Comparison of ENCODE assay signal across 31 cellular contexts in genomic region chr2:85429924-85430289, GRCh38. TPM values are rescaled to one million over a fixed set of nuclear protein-coding genes. Genes with fewer than 3 reads are reported as not detected.
DNase-seq lines count a peak whose midpoint lies in the region; ATAC-seq, FAIRE-seq and TF ChIP-seq lines count a peak whose summit lies in the region.
"Had no signal": no experiment of that assay in that cellular context is flagged by ENCODE, and none has a peak within 500 bp of the region (broad histone marks: within the 10 kb centered on the region; RNA-seq: fewer than 3 reads in every experiment).

No MANE protein-coding gene starts in this region.

- intact Hi-C loops in HepG2 (cut with micrococcal nuclease; ENCODE audit: unreplicated experiment), result loop anchor here (2.0 kb wide), 1 partner anchor 77 kb away; no protein-coding TSS in a partner anchor
- intact Hi-C loops in right lobe of liver (cut with DNase I), result no loop called here
- intact Hi-C loops in thyroid gland (cut with DNase I), result loop anchor here (5.0 kb wide), 1 partner anchor 117 kb away; no protein-coding TSS in a partner anchor

- TF ChIP-seq CTCF in HepG2 (CRISPR knock-in tag; IDR thresholded peaks at IDR 0.05) (no peak), right lobe of liver (IDR thresholded peaks at IDR 0.05) (no peak), thyroid gland (IDR thresholded peaks at IDR 0.05) (no peak)

- H3K9me3 ChIP-seq in HepG2 (ENCODE audit: low read length), result no peaks in the 10 kb centered on the region
- H3K9me3 ChIP-seq in right lobe of liver, result no peaks in the 10 kb centered on the region
- no peaks in the 10 kb centered on the region for H3K9me3 ChIP-seq in iPS-20b (ENCODE audit: insufficient read depth, low read depth, low read length)
- no peaks in the 10 kb centered on the region for H3K9me3 ChIP-seq in thyroid gland
- H3K9me3 ChIP-seq: heart right ventricle, thoracic aorta had no signal

- H3K4me1 ChIP-seq in HepG2 (ENCODE audit: insufficient read depth, low read length) (peaks cover 36% of the 10 kb centered on the region), right lobe of liver (peaks cover 0 to 49% (median 16%) of the 10 kb centered on the region in 4 donors), iPS-20b (ENCODE audit: insufficient read depth, low read length) (peaks cover 22% of the 10 kb centered on the region; the same call in 1 of the 2 replicates), thyroid gland (peaks cover 42 to 47% of the 10 kb centered on the region in 2 donors)

- H3K79me2 ChIP-seq in HepG2 (ENCODE audit: insufficient read depth, low read length), result no peaks in the 10 kb centered on the region

- 40% methylated on average over 2 of the region's 2 CpGs for WGBS in HepG2 (ENCODE audit: low lambda C conversion rate)
- WGBS in right lobe of liver (ENCODE audit: insufficient coverage, low coverage, low lambda C conversion rate, missing lambda C conversion rate), result no CpG with 5 or more reads among the region's 2 CpGs
- WGBS in thyroid gland, 2 donors, result 88 to 100% methylated on average over 1 to 2 of the region's 2 CpGs

- POLR2A ChIA-PET in HepG2 (lab: Yijun Ruan, JAX), result interaction anchor here (0.9 to 4.7 kb wide), 7 partner anchors 8 to 128 kb away, joined by 4 to 32 read pairs (median 6); partner anchors contain the start of genes ELMOD3, MAT2A, RETSAT and SH2D6
- POLR2A ChIA-PET in activated naive CD8-positive, alpha-beta T cell treated with anti-CD3 and anti-CD28 coated beads, Interleukin-2, amount 10 ng/mL, durations not matched to agents 7 days and 5 days (lab: Charles Lee), result interaction anchor here (0.6 to 3.5 kb wide), 6 partner anchors 8 to 762 kb away, joined by 3 to 13 read pairs (median 4); partner anchors contain the start of gene MAT2A

- no peak overlapping the region for H2AFZ ChIP-seq in HepG2 (ENCODE audit: low read length)
- H2AFZ ChIP-seq: PC-9 had no signal

- no peak for TF ChIP-seq EP300 in HepG2 (IDR thresholded peaks at IDR 0.05; ENCODE audit: low read depth in 2 of 2, low read length in 2 of 2)
- TF ChIP-seq EP300 in HepG2 (CRISPR knock-in tag; IDR thresholded peaks at IDR 0.05; ENCODE audit: borderline replicate concordance), result no peak

- BruUV-seq in HepG2 (replicated peaks; lab: Mats Ljungman, UMichigan), result no TSS peak

- CTCF ChIA-PET in HepG2 (lab: Yijun Ruan, JAX; ENCODE audit: low intra/inter-chr PET ratio, low total read pairs), result no interaction called here

- no peaks in the 10 kb centered on the region for H3K27me3 Mint-ChIP-seq in activated naive CD8-positive, alpha-beta T cell treated with anti-CD3 and anti-CD28 coated beads, Interleukin-2, amount 10 ng/mL, durations not matched to agents 7 days and 5 days
- H3K27me3 Mint-ChIP-seq: memory B cell had no signal

- no peak for TF ChIP-seq RAD21 in HepG2 (CRISPR knock-in tag; IDR thresholded peaks at IDR 0.05)

- H3K9ac ChIP-seq in HepG2 (ENCODE audit: insufficient read depth, low read depth, low read length) (no peak overlapping the region), iPS-20b (ENCODE audit: low read depth, low read length) (peak overlapping the region; percentile 30; the same call in 1 of the 2 replicates)

- peak; percentile 13; the same call in 2 of the 3 replicates for ATAC-seq in HepG2
- no peak for ATAC-seq in right lobe of liver
- ATAC-seq in activated naive CD8-positive, alpha-beta T cell treated with anti-CD3 and anti-CD28 coated beads, Interleukin-2, amount 10 ng/mL, durations not matched to agents 7 days and 5 days (ENCODE audit: low read depth), result no peak
- ATAC-seq: activated CD4-positive, CD25-positive, alpha-beta regulatory T cell treated with anti-CD3 and anti-CD28 coated beads, Interleukin-2, amount 50 U/mL, for 24 hours; heart right ventricle; left colon had no signal

- DNase-seq in HepG2 (ENCODE audit: low spot score) (no peak), right lobe of liver (no peak), thyroid gland (no peak), cerebellar nuclear complex (lab: John Stamatoyannopoulos, UW) (no peak), RKO (ENCODE audit: low spot score) (no peak)
- DNase-seq in activated naive CD8-positive, alpha-beta T cell treated with anti-CD3 and anti-CD28 coated beads, Interleukin-2, amount 10 ng/mL, durations not matched to agents 7 days and 5 days, result no peak
- DNase-seq in stimulated activated CD4-positive, alpha-beta T cell treated with anti-CD3 and anti-CD28 coated beads, Interleukin-4, amount 100 ng/mL, for 4 hours, result no peak
- DNase-seq: ACHN; activated naive CD4-positive, alpha-beta T cell treated with anti-CD3 and anti-CD28 coated beads for 36 hours; activated T-cell treated with anti-CD3 and anti-CD28 coated beads, Interleukin-2, amount 50 U/mL, for 48 hours; heart right ventricle; left colon; MM.1S; NCI-H1436; NCI-H524 treated with DMSO at 0.1 percent for 48 hours; NK-92 treated with Interleukin-12 subunit alpha and Interleukin-12 subunit beta, amount 100 ng/mL, for 24 hours; PC-9; retina; SIG-M5; stimulated activated CD4-positive, alpha-beta T cell treated with anti-CD3 and anti-CD28 coated beads, Interleukin-2, amount 100 ng/mL, for 24 hours had no signal

- H3K36me3 ChIP-seq in HepG2 (replicated peaks in 1 of 2; ENCODE audit: control insufficient read depth in 1 of 2, insufficient read depth in 2 of 2, low read length in 2 of 2) (no peaks in the 10 kb centered on the region), right lobe of liver (no peaks in the 10 kb centered on the region), iPS-20b (ENCODE audit: insufficient read depth, low read depth, low read length) (no peaks in the 10 kb centered on the region), thyroid gland (no peaks in the 10 kb centered on the region)
- H3K36me3 ChIP-seq: heart right ventricle, thoracic aorta had no signal

- H3K4me3 Mint-ChIP-seq in activated naive CD8-positive, alpha-beta T cell treated with anti-CD3 and anti-CD28 coated beads, Interleukin-2, amount 10 ng/mL, durations not matched to agents 7 days and 5 days, result no peak overlapping the region
- H3K4me3 Mint-ChIP-seq: activated naive CD4-positive, alpha-beta T cell treated with anti-CD3 and anti-CD28 coated beads for 36 hours; memory B cell had no signal

- no peak overlapping the region for H3K27ac ChIP-seq in HepG2 (ENCODE audit: extremely low read length, insufficient read depth, low read length)
- H3K27ac ChIP-seq in right lobe of liver, result no peak overlapping the region
- H3K27ac ChIP-seq in iPS-20b (ENCODE audit: low read length), result no peak overlapping the region
- peak overlapping the region; percentile 50 to 81 (median 73) for H3K27ac ChIP-seq in thyroid gland
- H3K27ac ChIP-seq: epithelial cell of prostate, heart right ventricle, PC-9, thoracic aorta had no signal

- in situ Hi-C loops in HepG2 (cut with HindIII; ENCODE audit: extremely low pct_ligation_motif_present, low pct_unique_long_range_greater_than_20kb), result no loop called here

- peaks cover 5% of the 10 kb centered on the region for H3K4me1 Mint-ChIP-seq in activated naive CD8-positive, alpha-beta T cell treated with anti-CD3 and anti-CD28 coated beads, Interleukin-2, amount 10 ng/mL, durations not matched to agents 7 days and 5 days
- H3K4me1 Mint-ChIP-seq: memory B cell had no signal

- FAIRE-seq in HepG2 (lab: Jason Lieb, UNC), result no peak
- FAIRE-seq: D721Med, GM12892, TTC549 had no signal

- H3K27ac Mint-ChIP-seq in activated naive CD8-positive, alpha-beta T cell treated with anti-CD3 and anti-CD28 coated beads, Interleukin-2, amount 10 ng/mL, durations not matched to agents 7 days and 5 days, result peak overlapping the region; percentile 65
- H3K27ac Mint-ChIP-seq: activated naive CD4-positive, alpha-beta T cell treated with anti-CD3 and anti-CD28 coated beads for 36 hours; memory B cell had no signal

- H3K27me3 ChIP-seq in HepG2 (ENCODE audit: control insufficient read depth in 1 of 2, insufficient read depth in 2 of 2, low read length in 2 of 2) (peaks cover 10 to 56% of the 10 kb centered on the region in 2 experiments), right lobe of liver (no peaks in the 10 kb centered on the region), iPS-20b (ENCODE audit: insufficient read depth, low read length) (peaks cover 23% of the 10 kb centered on the region), thyroid gland (no peaks in the 10 kb centered on the region)
- H3K27me3 ChIP-seq: heart right ventricle had no signal

- no peaks in the 10 kb centered on the region for H4K20me1 ChIP-seq in HepG2 (ENCODE audit: insufficient read depth, low read length)

- no peak for TF ChIP-seq POLR2A in HepG2 (IDR thresholded peaks at IDR 0.05; ENCODE audit: insufficient read depth in 1 of 2, low read depth in 2 of 2, low read length in 2 of 2)
- no peak for TF ChIP-seq POLR2A in right lobe of liver (IDR thresholded peaks at IDR 0.05)
- TF ChIP-seq POLR2A in thyroid gland (IDR thresholded peaks at IDR 0.05), result no peak

- no peaks in the 10 kb centered on the region for H3K36me3 Mint-ChIP-seq in activated naive CD8-positive, alpha-beta T cell treated with anti-CD3 and anti-CD28 coated beads, Interleukin-2, amount 10 ng/mL, durations not matched to agents 7 days and 5 days
- H3K36me3 Mint-ChIP-seq: memory B cell had no signal

- no peak overlapping the region for H3K4me3 ChIP-seq in HepG2 (replicated peaks in 1 of 3; ENCODE audit: insufficient read depth in 1 of 3, low read depth in 2 of 3, low read length in 3 of 3)
- H3K4me3 ChIP-seq in right lobe of liver, result no peak overlapping the region
- no peak overlapping the region for H3K4me3 ChIP-seq in iPS-20b (ENCODE audit: low read length)
- H3K4me3 ChIP-seq in thyroid gland (replicated peaks in 1 of 3), result no peak overlapping the region
- H3K4me3 ChIP-seq: heart right ventricle, PC-9, smooth muscle cell, thoracic aorta had no signal

- 0 out of 2 replicates have a peak overlapping the region, but pooled peaks have one; percentile 41 for H3K4me2 ChIP-seq in HepG2 (ENCODE audit: low read depth, low read length)
- H3K4me2 ChIP-seq: PC-9 had no signal

- no peaks in the 10 kb centered on the region for H3K9me3 Mint-ChIP-seq in activated naive CD8-positive, alpha-beta T cell treated with anti-CD3 and anti-CD28 coated beads, Interleukin-2, amount 10 ng/mL, durations not matched to agents 7 days and 5 days
- H3K9me3 Mint-ChIP-seq: activated naive CD4-positive, alpha-beta T cell treated with anti-CD3 and anti-CD28 coated beads for 36 hours; memory B cell had no signal

RNA-seq across cellular contexts. Expression of gene SH2D6, which starts 11.4 kb away (rescaled TPM):
- total RNA-seq in HepG2 (2016; rRNA removed; fragmentation: Illumina TruSeq; extraction: Trizol), result 0.11 and 0.29 TPM in 2 replicates
- 1.1 and 1.3 TPM in 2 replicates for total RNA-seq in HepG2 (2016; cell fraction: cytosol; rRNA removed; fragmentation: Illumina TruSeq; extraction: Trizol; ENCODE audit: low read depth)
- 0.41 TPM in 1 of 2 replicates, not detected in the other for total RNA-seq in HepG2 (2016; cell fraction: insoluble cytoplasmic fraction; rRNA removed; fragmentation: Illumina TruSeq; extraction: Trizol)
- total RNA-seq in HepG2 (2016; cell fraction: membrane; rRNA removed; fragmentation: Illumina TruSeq; extraction: Trizol), result 1.6 and 1.9 TPM in 2 replicates
- 0.93 and 1.0 TPM in 2 replicates for total RNA-seq in HepG2 (2016; cell fraction: nucleus; rRNA removed; fragmentation: Illumina TruSeq; extraction: Trizol)
- 0.18 and 0.26 TPM in 2 replicates for polyA plus RNA-seq in HepG2 (2011; rRNA removed)
- 0.08 and 0.21 TPM in 2 replicates for polyA plus RNA-seq in HepG2 (2011; cell fraction: cytosol; rRNA removed)
- 0.19 and 0.51 TPM in 2 replicates for polyA plus RNA-seq in HepG2 (2011; cell fraction: nucleus; rRNA removed)
- polyA plus RNA-seq in HepG2 (2012), result not detected in 2 replicates
- polyA plus RNA-seq in HepG2 (2016; cell fraction: cytosol; fragmentation: Illumina TruSeq; extraction: Trizol; ENCODE audit: low read depth), result not detected in 2 replicates
- not detected in 2 replicates for polyA plus RNA-seq in HepG2 (2016; cell fraction: insoluble cytoplasmic fraction; fragmentation: Illumina TruSeq; extraction: Trizol; ENCODE audit: low read depth)
- polyA plus RNA-seq in HepG2 (2016; cell fraction: membrane; fragmentation: Illumina TruSeq; extraction: Trizol; ENCODE audit: low read depth), result 0.26 and 0.30 TPM in 2 replicates
- 1.2 TPM in 1 of 2 replicates, not detected in the other for polyA plus RNA-seq in HepG2 (2016; cell fraction: nucleus; fragmentation: Illumina TruSeq; extraction: Trizol; ENCODE audit: insufficient read depth, low read depth)
- 0.74 and 1.7 TPM in 2 replicates for polyA minus RNA-seq in HepG2 (2011; rRNA and poly(A)+ RNA removed; ENCODE audit: low replicate concordance)
- 0.69 and 1.3 TPM in 2 replicates for polyA minus RNA-seq in HepG2 (2011; cell fraction: cytosol; rRNA and poly(A)+ RNA removed)
- polyA minus RNA-seq in HepG2 (2011; cell fraction: nucleus; rRNA and poly(A)+ RNA removed), result 0.77 and 1.6 TPM in 2 replicates
- 1 to 10 TPM in 3 of 6 experiments, under 1 TPM in 1, not detected in 2; 0.40 to 3.7 (median 2.3) TPM for total RNA-seq in right lobe of liver
- 1 to 10 TPM in 1 of 2 experiments, under 1 TPM in 1; 0.94 to 1.4 TPM for total RNA-seq in activated naive CD8-positive, alpha-beta T cell treated with anti-CD3 and anti-CD28 coated beads, Interleukin-2, amount 10 ng/mL, durations not matched to agents 7 days and 5 days
- total RNA-seq in thyroid gland, result 1 to 10 TPM; 1.6 to 9.0 (median 4.1) TPM
- total RNA-seq: cardiac septum, omental fat pad, smooth muscle cell, thoracic aorta had no signal
- polyA plus RNA-seq: smooth muscle cell had no signal

RNA-seq across cellular contexts. Expression of gene CAPG, which starts 19.7 kb away (rescaled TPM):
- 18.2 and 26.5 TPM in 2 replicates for total RNA-seq in HepG2 (2016; rRNA removed; fragmentation: Illumina TruSeq; extraction: Trizol)
- total RNA-seq in HepG2 (2016; cell fraction: cytosol; rRNA removed; fragmentation: Illumina TruSeq; extraction: Trizol; ENCODE audit: low read depth), result 3.5 and 5.7 TPM in 2 replicates
- total RNA-seq in HepG2 (2016; cell fraction: insoluble cytoplasmic fraction; rRNA removed; fragmentation: Illumina TruSeq; extraction: Trizol), result 22.4 and 25.2 TPM in 2 replicates
- 7.7 TPM in 2 replicates for total RNA-seq in HepG2 (2016; cell fraction: membrane; rRNA removed; fragmentation: Illumina TruSeq; extraction: Trizol)
- total RNA-seq in HepG2 (2016; cell fraction: nucleus; rRNA removed; fragmentation: Illumina TruSeq; extraction: Trizol), result 6.2 and 8.8 TPM in 2 replicates
- polyA plus RNA-seq in HepG2 (2011; rRNA removed), result 10.6 and 12.7 TPM in 2 replicates
- 7.9 and 13.0 TPM in 2 replicates for polyA plus RNA-seq in HepG2 (2011; cell fraction: cytosol; rRNA removed)
- 6.3 and 7.4 TPM in 2 replicates for polyA plus RNA-seq in HepG2 (2011; cell fraction: nucleus; rRNA removed)
- polyA plus RNA-seq in HepG2 (2012), result 6.7 and 7.8 TPM in 2 replicates
- polyA plus RNA-seq in HepG2 (2016; cell fraction: cytosol; fragmentation: Illumina TruSeq; extraction: Trizol; ENCODE audit: low read depth), result 2.9 and 4.2 TPM in 2 replicates
- polyA plus RNA-seq in HepG2 (2016; cell fraction: insoluble cytoplasmic fraction; fragmentation: Illumina TruSeq; extraction: Trizol; ENCODE audit: low read depth), result 18.1 and 22.6 TPM in 2 replicates
- 3.2 and 4.7 TPM in 2 replicates for polyA plus RNA-seq in HepG2 (2016; cell fraction: membrane; fragmentation: Illumina TruSeq; extraction: Trizol; ENCODE audit: low read depth)
- 11.5 and 13.0 TPM in 2 replicates for polyA plus RNA-seq in HepG2 (2016; cell fraction: nucleus; fragmentation: Illumina TruSeq; extraction: Trizol; ENCODE audit: insufficient read depth, low read depth)
- polyA minus RNA-seq in HepG2 (2011; rRNA and poly(A)+ RNA removed; ENCODE audit: low replicate concordance), result 9.5 and 243 TPM in 2 replicates
- polyA minus RNA-seq in HepG2 (2011; cell fraction: cytosol; rRNA and poly(A)+ RNA removed), result 5.7 and 10.2 TPM in 2 replicates
- 3.7 and 5.7 TPM in 2 replicates for polyA minus RNA-seq in HepG2 (2011; cell fraction: nucleus; rRNA and poly(A)+ RNA removed)
- total RNA-seq in right lobe of liver, result 10 to 100 TPM in 3 of 6 experiments, 1 to 10 TPM in 3; 3.3 to 17.4 (median 9.9) TPM
- 100 to 1,000 TPM; 263 to 279 TPM for total RNA-seq in activated naive CD8-positive, alpha-beta T cell treated with anti-CD3 and anti-CD28 coated beads, Interleukin-2, amount 10 ng/mL, durations not matched to agents 7 days and 5 days
- 100 to 1,000 TPM; 155 to 257 (median 225) TPM for total RNA-seq in thyroid gland

Comparison
In these comparisons a context has a peak if more than half of its experiments do, and no peak if none do; other contexts are left out.
1. intact Hi-C loops: an anchor here in HepG2 (2.0 kb wide) and thyroid gland (5.0 kb wide); none called in right lobe of liver.
2. H3K27ac ChIP-seq: peak in thyroid gland (3 of 3); none in HepG2 (single experiment), right lobe of liver (0 of 3) and iPS-20b (single experiment).
3. RNA of gene CAPG, which starts 19.7 kb away (total RNA-seq): 263 to 279 TPM in activated naive CD8-positive, alpha-beta T cell treated with anti-CD3 and anti-CD28 coated beads, Interleukin-2, amount 10 ng/mL, durations not matched to agents 7 days and 5 days and 155 to 257 TPM in thyroid gland; 3.5 to 26.5 TPM in HepG2 and 3.3 to 17.4 TPM in right lobe of liver; every median in the first group is over 4 times any median in the second.